ENCODE assay signal across 18 cellular contexts in genomic region chr1:212692774-212693644, GRCh38. TPM values are rescaled to one million over a fixed set of nuclear protein-coding genes. Genes with fewer than 3 reads are reported as not detected.
DNase-seq lines count a peak whose midpoint lies in the region; FAIRE-seq and TF ChIP-seq lines count a peak whose summit lies in the region.
"Had no signal": no experiment of that assay in that cellular context is flagged by ENCODE, and none has a peak within 500 bp of the region (broad histone marks: within the 10 kb centered on the region; RNA-seq: fewer than 3 reads in every experiment).

No MANE protein-coding gene starts in this region.

- H3K4me1 ChIP-seq in astrocyte (ENCODE audit: insufficient read depth, low read length) (no peaks in the 10 kb centered on the region), keratinocyte (ENCODE audit: control insufficient read depth, extremely low read depth, insufficient read depth, low read length) (peaks cover 2% of the 10 kb centered on the region), PC-9 (replicated peaks; ENCODE audit: insufficient read depth) (no peaks in the 10 kb centered on the region)

- H3K4me3 Mint-ChIP-seq in astrocyte (ENCODE audit: unreplicated experiment): no peak overlapping the region
- H3K4me3 Mint-ChIP-seq: activated naive CD4-positive, alpha-beta T cell treated with anti-CD3 and anti-CD28 coated beads, Interleukin-2, amount 50 U/mL, for 24 hours; nephron had no signal

- no peaks in the 10 kb centered on the region for H3K9me3 Mint-ChIP-seq in astrocyte (ENCODE audit: unreplicated experiment)
- H3K9me3 Mint-ChIP-seq: activated naive CD4-positive, alpha-beta T cell treated with anti-CD3 and anti-CD28 coated beads, Interleukin-2, amount 50 U/mL, for 24 hours; nephron had no signal

- H2AFZ ChIP-seq in astrocyte (ENCODE audit: low read depth, low read length): no peak overlapping the region
- H2AFZ ChIP-seq in keratinocyte (ENCODE audit: control insufficient read depth, low read length): no peak overlapping the region
- H2AFZ ChIP-seq in PC-9: no peak overlapping the region

- H3K9me1 ChIP-seq in keratinocyte (ENCODE audit: control insufficient read depth, extremely low read depth, insufficient read depth, low read length): no peaks in the 10 kb centered on the region

- H3K27ac ChIP-seq in astrocyte (ENCODE audit: low read depth, low read length) (no peak overlapping the region), keratinocyte (ENCODE audit: control insufficient read depth, insufficient read depth, low read length) (no peak overlapping the region), PC-9 (no peak overlapping the region)
- H3K27ac ChIP-seq: brain microvascular endothelial cell had no signal

- CTCF ChIA-PET in PC-9 (lab: Charles Lee): no interaction called here

- H3K9me3 ChIP-seq in astrocyte (ENCODE audit: insufficient read depth, low read depth, low read length): no peaks in the 10 kb centered on the region
- H3K9me3 ChIP-seq in keratinocyte (ENCODE audit: control insufficient read depth, low read depth, low read length): no peaks in the 10 kb centered on the region
- H3K9me3 ChIP-seq in PC-9 (ENCODE audit: insufficient read depth, low read depth): no peaks in the 10 kb centered on the region

- FAIRE-seq in astrocyte (lab: Jason Lieb, UNC) (no peak), keratinocyte (lab: Jason Lieb, UNC) (peak; percentile 34), GM19239 (lab: Jason Lieb, UNC) (no peak)
- FAIRE-seq: HepG2 had no signal

- H3K27me3 Mint-ChIP-seq in astrocyte (ENCODE audit: low read depth, unreplicated experiment): peaks cover 40% of the 10 kb centered on the region
- H3K27me3 Mint-ChIP-seq: activated naive CD4-positive, alpha-beta T cell treated with anti-CD3 and anti-CD28 coated beads, Interleukin-2, amount 50 U/mL, for 24 hours had no signal

- peak; percentile 58 for DNase-seq in Daoy (ENCODE audit: low read depth)
- DNase-seq in HT1080 (ENCODE audit: low read depth): peak; percentile 78
- DNase-seq in astrocyte (ENCODE audit: low read depth): peak; percentile 32
- peak; percentile 19 for DNase-seq in keratinocyte (ENCODE audit: low read depth, low spot score)
- no peak for DNase-seq in PC-9
- DNase-seq in GM19239 (ENCODE audit: insufficient read length, low spot score): no peak
- DNase-seq in HT-29 (ENCODE audit: low spot score): no peak
- DNase-seq in T-helper 1 cell: no peak
- DNase-seq: activated CD4-positive, CD25-positive, alpha-beta regulatory T cell treated with anti-CD3 and anti-CD28 coated beads, Interleukin-2, amount 50 U/mL, for 72 hours; brain microvascular endothelial cell; MV-4-11; NCI-H2081 treated with DMSO at 0.1 percent for 48 hours; NCI-H526 treated with DMSO at 0.1 percent for 48 hours; retina; T-helper 2 cell had no signal

- H3F3A ChIP-seq in PC-9 (ENCODE audit: insufficient read depth, low read depth): no peaks in the 10 kb centered on the region

- no peaks in the 10 kb centered on the region for H3K79me2 ChIP-seq in astrocyte (ENCODE audit: insufficient read depth, low read length)
- no peaks in the 10 kb centered on the region for H3K79me2 ChIP-seq in keratinocyte (ENCODE audit: control insufficient read depth, insufficient read depth, low read length)
- no peaks in the 10 kb centered on the region for H3K79me2 ChIP-seq in PC-9 (ENCODE audit: low read depth)

- H3K36me3 Mint-ChIP-seq in astrocyte (ENCODE audit: low read depth, unreplicated experiment): no peaks in the 10 kb centered on the region

- POLR2A ChIA-PET in PC-9 (lab: Charles Lee; ENCODE audit: unreplicated experiment): no interaction called here

- intact Hi-C loops in PC-9 (cut with micrococcal nuclease; ENCODE audit: unreplicated experiment): no loop called here

- H3K9ac ChIP-seq in astrocyte (ENCODE audit: low read length): no peak overlapping the region
- no peak overlapping the region for H3K9ac ChIP-seq in keratinocyte (ENCODE audit: control insufficient read depth, extremely low read depth, insufficient read depth, low read length)

- H3K27me3 ChIP-seq in astrocyte (ENCODE audit: insufficient read depth, low read length): peaks cover 3% of the 10 kb centered on the region
- peaks cover 46% of the 10 kb centered on the region for H3K27me3 ChIP-seq in keratinocyte (ENCODE audit: control insufficient read depth, extremely low read depth, insufficient read depth, low read length)
- peaks cover 96% of the 10 kb centered on the region for H3K27me3 ChIP-seq in PC-9 (ENCODE audit: insufficient read depth, low read depth)
- H3K27me3 ChIP-seq: brain microvascular endothelial cell had no signal

- no peaks in the 10 kb centered on the region for H3K4me1 Mint-ChIP-seq in astrocyte (ENCODE audit: low read depth, unreplicated experiment)
- H3K4me1 Mint-ChIP-seq: nephron had no signal

- no peaks in the 10 kb centered on the region for H4K20me1 ChIP-seq in astrocyte (ENCODE audit: insufficient read depth, low read length)
- no peaks in the 10 kb centered on the region for H4K20me1 ChIP-seq in keratinocyte (ENCODE audit: control insufficient read depth, extremely low read depth, insufficient read depth, low read length)
- no peaks in the 10 kb centered on the region for H4K20me1 ChIP-seq in PC-9 (ENCODE audit: insufficient read depth)

- BruUV-seq in PC-9 (replicated peaks; lab: Mats Ljungman, UMichigan): no TSS peak

- dilution Hi-C loops in keratinocyte (cut with MboI; ENCODE audit: extremely low pct_ligation_motif_present, low sequenced_read_pairs): no loop called here

- H3K9me2 ChIP-seq in PC-9 (ENCODE audit: insufficient read depth): no peaks in the 10 kb centered on the region

- TF ChIP-seq CTCF in astrocyte (IDR thresholded peaks at IDR 0.05; ENCODE audit: insufficient read depth, low read depth, low read length) (no peak), keratinocyte (optimal IDR thresholded peaks at IDR 0.05 in 1 of 3, IDR thresholded peaks at IDR 0.05 in 1 of 3, conservative IDR thresholded peaks at IDR 0.05 in 1 of 3; ENCODE audit: extremely low read depth in 1 of 3, insufficient read depth in 2 of 3, low read length in 3 of 3) (no peak), PC-9 (conservative IDR thresholded peaks at IDR 0.05) (no peak)

- H3K36me3 ChIP-seq in astrocyte (ENCODE audit: insufficient read depth, low read length) (no peaks in the 10 kb centered on the region), keratinocyte (ENCODE audit: control insufficient read depth in 2 of 2, extremely low read depth in 1 of 2, insufficient read depth in 2 of 2, low read length in 2 of 2) (no peaks in the 10 kb centered on the region), PC-9 (ENCODE audit: low read depth) (no peaks in the 10 kb centered on the region)
- H3K36me3 ChIP-seq: brain microvascular endothelial cell had no signal

- H3K27ac Mint-ChIP-seq in astrocyte (ENCODE audit: unreplicated experiment): peak overlapping the region; percentile 64
- H3K27ac Mint-ChIP-seq: activated naive CD4-positive, alpha-beta T cell treated with anti-CD3 and anti-CD28 coated beads, Interleukin-2, amount 50 U/mL, for 24 hours; nephron had no signal

- no peak overlapping the region for H3K4me3 ChIP-seq in astrocyte (ENCODE audit: insufficient read depth, low read depth, low read length)
- H3K4me3 ChIP-seq in keratinocyte (ENCODE audit: control insufficient read depth in 2 of 3, extremely low read depth in 1 of 3, insufficient read depth in 2 of 3, low read depth in 1 of 3, low read length in 3 of 3): no peak overlapping the region
- no peak overlapping the region for H3K4me3 ChIP-seq in PC-9

- no peak overlapping the region for H3K4me2 ChIP-seq in astrocyte (ENCODE audit: low read length)
- no peak overlapping the region for H3K4me2 ChIP-seq in keratinocyte (ENCODE audit: control insufficient read depth, extremely low read depth, insufficient read depth, low read depth, low read length)
- no peak overlapping the region for H3K4me2 ChIP-seq in PC-9

RNA-seq across cellular contexts. Expression of gene BATF3, which starts 6.6 kb away (rescaled TPM):
- total RNA-seq in Daoy (2014; rRNA removed; shearing (Covaris generic)): 3.1 and 12.4 TPM in 2 replicates
- total RNA-seq in HT1080 (2014; rRNA removed; shearing (Covaris generic)): 17.4 and 23.2 TPM in 2 replicates
- polyA plus RNA-seq in HT1080 (2015; cell fraction: cytosol; rRNA removed): 3.8 and 8.0 TPM in 2 replicates
- polyA plus RNA-seq in HT1080 (2015; cell fraction: nucleus; rRNA removed): 2.4 and 4.8 TPM in 2 replicates
- total RNA-seq in astrocyte: 1.9 and 2.5 TPM in 2 replicates
- not detected in 3 replicates for polyA plus RNA-seq in keratinocyte
- not detected for polyA plus RNA-seq in keratinocyte (2011; ENCODE audit: low read depth)
- polyA plus RNA-seq in keratinocyte (2011; cell fraction: cytosol; rRNA removed): 0.10 TPM in 1 of 2 replicates, not detected in the other
- not detected in 2 replicates for polyA plus RNA-seq in keratinocyte (2011; cell fraction: nucleus; rRNA removed)
- 0.23 TPM in 1 of 2 replicates, not detected in the other for polyA plus RNA-seq in keratinocyte (2012; ENCODE audit: low replicate concordance)
- polyA minus RNA-seq in keratinocyte: 0.73 TPM in 1 of 3 replicates, not detected in the others
- polyA minus RNA-seq in keratinocyte (2011; cell fraction: cytosol; rRNA and poly(A)+ RNA removed): not detected
- not detected in 2 replicates for polyA minus RNA-seq in keratinocyte (2011; cell fraction: nucleus; rRNA and poly(A)+ RNA removed)
- 0.50 and 1.3 TPM in 2 replicates for total RNA-seq in PC-9 (2021)
- 0.23 and 0.34 TPM in 2 replicates for total RNA-seq in HT-29 (2014; rRNA removed; shearing (Covaris generic))
- total RNA-seq: HepG2 had no signal

Comparison
In these comparisons a context has a peak if more than half of its experiments do, and no peak if none do; other contexts are left out.
1. DNase-seq: peak in Daoy (single experiment), HT1080 (single experiment), astrocyte (single experiment) and keratinocyte (single experiment); none in PC-9 (0 of 2), GM19239 (single experiment), HT-29 (single experiment) and T-helper 1 cell (0 of 5).